ENCODE assay signal across 10 cellular contexts in the genomic region with DNA sequence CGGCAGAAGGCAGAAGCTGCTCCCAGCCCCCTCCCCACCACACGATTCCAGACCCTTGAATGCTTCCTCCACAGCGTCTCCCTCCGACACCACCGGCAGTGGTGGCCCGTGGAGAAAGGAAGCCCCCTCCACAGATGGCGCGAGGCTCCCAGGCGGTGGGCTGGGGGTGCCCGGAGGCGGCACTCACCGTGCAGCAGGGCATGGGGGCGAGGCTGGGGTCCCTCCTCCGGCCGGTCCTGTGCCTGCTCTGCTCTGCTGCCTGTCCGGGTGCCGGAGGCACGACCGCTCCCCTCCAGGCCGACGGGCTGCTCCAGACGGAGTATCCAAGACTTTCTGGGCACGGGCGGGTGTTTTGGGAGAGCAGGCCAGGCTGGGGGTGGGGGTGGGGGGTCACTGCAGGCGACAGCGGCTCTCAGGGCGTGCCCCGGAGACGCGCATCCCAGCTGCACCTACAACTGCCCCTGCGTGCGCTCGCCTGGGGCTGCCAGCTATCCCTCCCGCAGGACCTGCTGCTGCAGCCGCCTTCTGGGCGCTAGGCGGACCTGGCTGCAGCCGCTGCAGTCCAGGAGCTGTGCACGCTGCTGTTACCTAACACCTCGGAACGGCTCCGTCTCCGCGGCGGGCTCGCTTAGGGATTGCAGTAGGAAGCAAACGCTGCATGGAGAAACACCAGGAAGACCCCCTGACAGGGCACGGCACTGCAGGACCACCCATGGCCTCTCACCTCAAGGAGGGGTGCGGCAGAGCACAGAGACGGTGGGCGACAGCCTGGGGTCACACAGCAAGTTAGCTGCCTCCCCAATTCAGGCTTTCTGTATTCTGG.
DNase-seq lines count a peak whose midpoint lies in the region; ATAC-seq lines count a peak whose summit lies in the region.
"Had no signal": no experiment of that assay in that cellular context is flagged by ENCODE, and none has a peak within 500 bp of the region (broad histone marks: within the 10 kb centered on the region; RNA-seq: fewer than 3 reads in every experiment).

No MANE protein-coding gene starts in this region.

- H4K20me1 ChIP-seq in BLaER1 = peaks cover 15% of the 10 kb centered on the region

- no peak overlapping the region for H3K4me3 ChIP-seq in BLaER1
- H3K4me3 ChIP-seq in HUES48 (ENCODE audit: low read depth, low read length) = peak overlapping the region; percentile 62
- H3K4me3 ChIP-seq: HAP-1, uterus had no signal

- H3K9me3 ChIP-seq in BLaER1 (no peaks in the 10 kb centered on the region), HUES48 (ENCODE audit: control insufficient read depth, insufficient read depth, low read length) (no peaks in the 10 kb centered on the region)
- H3K9me3 ChIP-seq: HAP-1, uterus had no signal

- H3K4me2 ChIP-seq in BLaER1 = peak overlapping the region; percentile 45

- H3K27me3 ChIP-seq in BLaER1 (peaks cover 51% of the 10 kb centered on the region), HUES48 (ENCODE audit: control insufficient read depth, insufficient read depth, low read length) (peaks cover 47% of the 10 kb centered on the region)

- DNase-seq in astrocyte of the hippocampus (ENCODE audit: low read depth, low spot score) (peak; percentile 56), left kidney (ENCODE audit: low read depth, low spot score) (peak; percentile 87), HK-2 (ENCODE audit: unreplicated experiment) (no peak)
- no peak for DNase-seq in activated CD4-positive, alpha-beta T cell treated with anti-CD3 and anti-CD28 coated beads for 1 hour
- DNase-seq: uterus had no signal

- ATAC-seq in HG03342 (IDR thresholded peaks at IDR 0.05; ENCODE audit: unreplicated experiment) = no peak
- no peak for ATAC-seq in HG03175 (IDR thresholded peaks at IDR 0.05; ENCODE audit: unreplicated experiment)

- H3K36me3 ChIP-seq in BLaER1 (no peaks in the 10 kb centered on the region), HUES48 (ENCODE audit: control insufficient read depth, insufficient read depth, low read length) (no peaks in the 10 kb centered on the region)
- H3K36me3 ChIP-seq: HAP-1, uterus had no signal

- no peak overlapping the region for H3K9ac ChIP-seq in BLaER1
- H3K9ac ChIP-seq in HUES48 (ENCODE audit: low read depth, low read length) = no peak overlapping the region

- H3K4me1 ChIP-seq in BLaER1 (peaks cover 33% of the 10 kb centered on the region), HUES48 (ENCODE audit: control insufficient read depth, insufficient read depth, low read length) (peaks cover 4% of the 10 kb centered on the region; the same call in 1 of the 2 replicates)
- H3K4me1 ChIP-seq: HAP-1 had no signal

- H3K27ac ChIP-seq in BLaER1 = no peak overlapping the region
- no peak overlapping the region for H3K27ac ChIP-seq in HUES48 (ENCODE audit: low read depth, low read length)
- H3K27ac ChIP-seq: uterus had no signal

Comparison
In these comparisons a context has a peak if more than half of its experiments do, and no peak if none do; other contexts are left out.
1. DNase-seq: peak in astrocyte of the hippocampus (single experiment) and left kidney (single experiment); none in activated CD4-positive, alpha-beta T cell treated with anti-CD3 and anti-CD28 coated beads for 1 hour (single experiment) and HK-2 (single experiment).